In genomic region chr2:175010848-175011254, GRCh38 we compare ENCODE assay signal across 16 cellular contexts. TPM values are rescaled to one million over a fixed set of nuclear protein-coding genes. Genes with fewer than 3 reads are reported as not detected.
DNase-seq lines count a peak whose midpoint lies in the region; ATAC-seq and TF ChIP-seq lines count a peak whose summit lies in the region.
"Had no signal": no experiment of that assay in that cellular context is flagged by ENCODE, and none has a peak within 500 bp of the region (broad histone marks: within the 10 kb centered on the region; RNA-seq: fewer than 3 reads in every experiment).

No MANE protein-coding gene starts in this region.

- TF ChIP-seq CTCF in endothelial cell (IDR thresholded peaks at IDR 0.05; ENCODE audit: unreplicated experiment), result no peak

- H3K36me3 Mint-ChIP-seq in activated CD4-positive, alpha-beta T cell treated with anti-CD3 and anti-CD28 coated beads, Interleukin-2, amount 10 ng/mL, durations not matched to agents 24 days and 14 days (ENCODE audit: low read depth), result no peaks in the 10 kb centered on the region
- no peaks in the 10 kb centered on the region for H3K36me3 Mint-ChIP-seq in endothelial cell (ENCODE audit: low read depth, unreplicated experiment)

- H3K9me3 Mint-ChIP-seq in activated CD4-positive, alpha-beta T cell treated with anti-CD3 and anti-CD28 coated beads, Interleukin-2, amount 10 ng/mL, durations not matched to agents 24 days and 14 days, result peaks cover 6% of the 10 kb centered on the region
- no peaks in the 10 kb centered on the region for H3K9me3 Mint-ChIP-seq in endothelial cell (ENCODE audit: unreplicated experiment)

- intact Hi-C loops in activated CD4-positive, alpha-beta T cell treated with anti-CD3 and anti-CD28 coated beads, Interleukin-2, amount 10 ng/mL, durations not matched to agents 24 days and 14 days (cut with micrococcal nuclease), result no loop called here

- H3K27me3 Mint-ChIP-seq in activated CD4-positive, alpha-beta T cell treated with anti-CD3 and anti-CD28 coated beads, Interleukin-2, amount 10 ng/mL, durations not matched to agents 24 days and 14 days, result peaks cover 45% of the 10 kb centered on the region
- no peaks in the 10 kb centered on the region for H3K27me3 Mint-ChIP-seq in endothelial cell (ENCODE audit: unreplicated experiment)

- ATAC-seq in SK-N-SH treated with all-trans-retinoic acid at 6 μM for 48 hours, result no peak
- ATAC-seq in HG02852 (IDR thresholded peaks at IDR 0.05; ENCODE audit: unreplicated experiment), result no peak

- no peak overlapping the region for H3K27ac Mint-ChIP-seq in activated CD4-positive, alpha-beta T cell treated with anti-CD3 and anti-CD28 coated beads, Interleukin-2, amount 10 ng/mL, durations not matched to agents 24 days and 14 days
- H3K27ac Mint-ChIP-seq in endothelial cell (ENCODE audit: unreplicated experiment), result no peak overlapping the region
- H3K27ac Mint-ChIP-seq: activated T-helper 1 cell treated with anti-CD3 and anti-CD28 coated beads, Interleukin-12 subunit alpha, Interleukin-12 subunit beta, Interleukin-2, Interleukin-4 antibody, amounts not matched to agents 30 ng/mL and 10 ng/mL and 1 ng/mL, durations not matched to agents 14 hours and 24 hours and 36 hours; T-helper 2 cell treated with Interferon-gamma antibody and Interleukin-4, amounts not matched to agents 5 μg/mL and 100 μg/mL, for 36 hours had no signal

- peaks cover 3% of the 10 kb centered on the region for H3K4me1 Mint-ChIP-seq in activated CD4-positive, alpha-beta T cell treated with anti-CD3 and anti-CD28 coated beads, Interleukin-2, amount 10 ng/mL, durations not matched to agents 24 days and 14 days
- H3K4me1 Mint-ChIP-seq in endothelial cell (ENCODE audit: unreplicated experiment), result peaks cover 43% of the 10 kb centered on the region

- DNase-seq in DMS 273 (lab: John Stamatoyannopoulos, UW; ENCODE audit: unreplicated experiment) (peak; percentile 80), NCI-H1105 treated with DMSO at 0.1 percent for 48 hours (lab: John Stamatoyannopoulos, UW) (peak; percentile 92), NCI-H2227 treated with DMSO at 0.1 percent for 48 hours (lab: John Stamatoyannopoulos, UW) (peak; percentile 96), NOMO-1 treated with dmso at 0.1 percent for 144 hours (lab: John Stamatoyannopoulos, UW; ENCODE audit: unreplicated experiment) (no peak), endothelial cell (ENCODE audit: low spot score) (no peak)
- no peak for DNase-seq in activated CD4-positive, alpha-beta T cell treated with anti-CD3 and anti-CD28 coated beads, Interleukin-2, amount 10 ng/mL, durations not matched to agents 24 days and 14 days
- DNase-seq: activated CD4-positive, alpha-beta T cell treated with anti-CD3 and anti-CD28 coated beads, Interleukin-2, amount 50 U/mL, for 1 hour; amygdala; DND-41; head of caudate nucleus; IMR-90; testis had no signal

- H3K4me3 Mint-ChIP-seq in activated CD4-positive, alpha-beta T cell treated with anti-CD3 and anti-CD28 coated beads, Interleukin-2, amount 10 ng/mL, durations not matched to agents 24 days and 14 days, result no peak overlapping the region
- H3K4me3 Mint-ChIP-seq in endothelial cell (ENCODE audit: unreplicated experiment), result no peak overlapping the region
- H3K4me3 Mint-ChIP-seq: activated T-helper 1 cell treated with anti-CD3 and anti-CD28 coated beads, Interleukin-12 subunit alpha, Interleukin-12 subunit beta, Interleukin-2, Interleukin-4 antibody, amounts not matched to agents 30 ng/mL and 10 ng/mL and 1 ng/mL, durations not matched to agents 14 hours and 24 hours and 36 hours; T-helper 2 cell treated with Interferon-gamma antibody and Interleukin-4, amounts not matched to agents 5 μg/mL and 100 μg/mL, for 36 hours had no signal

TF ChIP-seq in SK-N-SH treated with all-trans-retinoic acid at 6 μM for 48 hours, 23 proteins besides CTCF, POLR2A, EP300 and RAD21:
- TF ChIP-seq ZFP30 (CRISPR knock-in tag; IDR thresholded peaks at IDR 0.05) (no peak), ZC3H10 (CRISPR knock-in tag; IDR thresholded peaks at IDR 0.05) (no peak), CREB5 (CRISPR knock-in tag; IDR thresholded peaks at IDR 0.05; ENCODE audit: low read depth) (no peak), TSHZ2 (CRISPR knock-in tag; IDR thresholded peaks at IDR 0.05) (peak; percentile 60; the same call in 1 of the 2 replicates), CSRNP3 (CRISPR knock-in tag; IDR thresholded peaks at IDR 0.05) (no peak), TCF4 (CRISPR knock-in tag; IDR thresholded peaks at IDR 0.05; ENCODE audit: borderline replicate concordance) (no peak), OSR1 (CRISPR knock-in tag; IDR thresholded peaks at IDR 0.05) (no peak), CSDC2 (CRISPR knock-in tag; IDR thresholded peaks at IDR 0.05) (no peak), ISL1 (CRISPR knock-in tag; IDR thresholded peaks at IDR 0.05) (peak; percentile 17; the same call in 1 of the 2 replicates)
TF ChIP-seq in SK-N-SH treated with all-trans-retinoic acid at 6 μM for 48 hours: peak in this region for 2.

RNA-seq across cellular contexts. Expression of gene CHN1, which starts 5.7 kb away (rescaled TPM):
- total RNA-seq in activated CD4-positive, alpha-beta T cell treated with anti-CD3 and anti-CD28 coated beads, Interleukin-2, amount 10 ng/mL, durations not matched to agents 24 days and 14 days, result 3.1 and 5.1 TPM in 2 replicates
- total RNA-seq in endothelial cell (ENCODE audit: unreplicated experiment), result 26.3 TPM

Comparison
In these comparisons a context has a peak if more than half of its experiments do, and no peak if none do; other contexts are left out.
1. DNase-seq: peak in DMS 273 (single experiment), NCI-H1105 treated with DMSO at 0.1 percent for 48 hours (single experiment) and NCI-H2227 treated with DMSO at 0.1 percent for 48 hours (single experiment); none in NOMO-1 treated with dmso at 0.1 percent for 144 hours (single experiment), activated CD4-positive, alpha-beta T cell treated with anti-CD3 and anti-CD28 coated beads, Interleukin-2, amount 10 ng/mL, durations not matched to agents 24 days and 14 days (single experiment) and endothelial cell (single experiment).